In the genomic region with DNA sequence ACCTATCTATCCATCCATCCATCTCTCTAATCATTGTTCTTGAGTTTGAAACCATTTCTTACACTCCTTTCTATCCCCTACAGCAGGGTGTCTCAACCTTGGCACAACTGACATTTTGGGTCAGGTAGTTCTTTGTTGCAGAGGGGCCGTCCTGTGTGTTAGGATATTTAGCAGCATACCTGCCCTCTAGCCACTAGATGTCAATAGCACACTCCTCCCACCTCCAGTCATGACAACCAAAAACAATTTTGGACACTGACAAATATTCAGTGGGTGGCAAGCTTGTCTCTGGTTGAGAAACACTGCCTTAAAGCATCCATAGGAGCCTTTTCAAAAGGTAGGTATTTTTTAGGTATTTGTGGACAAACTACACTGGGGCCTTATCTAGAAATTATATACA, we compare ENCODE assay signal across 8 cellular contexts. TPM values are rescaled to one million over a fixed set of nuclear protein-coding genes. Genes with fewer than 3 reads are reported as not detected.
DNase-seq lines count a peak whose midpoint lies in the region; ATAC-seq, FAIRE-seq and TF ChIP-seq lines count a peak whose summit lies in the region.
"Not testable (repeated sequence)": the region's sequence is repeated elsewhere in the genome, so short reads cannot be mapped to it uniquely, and the experiment has no call there.

No MANE protein-coding gene starts in this region.

- not testable (repeated sequence) for H3K36me3 Mint-ChIP-seq in Caco-2 (ENCODE audit: insufficient read depth, unreplicated experiment); HFFc6 (ENCODE audit: low read depth); effector memory CD8-positive, alpha-beta T cell (ENCODE audit: insufficient read depth)
- H3K36me3 Mint-ChIP-seq in activated T-helper 17 cell treated with anti-CD3 and anti-CD28 coated beads, Interleukin-2, amount 50 U/mL, for 72 hours (ENCODE audit: low read depth), result peaks cover 19% of the 10 kb centered on the region
- H3K36me3 Mint-ChIP-seq in naive thymus-derived CD8-positive, alpha-beta T cell, result peaks cover 0 to 15% (median 0%) of the 10 kb centered on the region in 3 donors

- H3K27ac ChIP-seq in RWPE2 (ENCODE audit: poor library complexity, severe bottlenecking); keratinocyte (ENCODE audit: control insufficient read depth, insufficient read depth, low read length); upper lobe of right lung: not testable (repeated sequence)

- H3K27ac Mint-ChIP-seq in Caco-2 (ENCODE audit: unreplicated experiment); HFFc6; activated T-helper 17 cell treated with anti-CD3 and anti-CD28 coated beads, Interleukin-2, amount 50 U/mL, for 72 hours; effector memory CD8-positive, alpha-beta T cell; naive thymus-derived CD8-positive, alpha-beta T cell: not testable (repeated sequence)

- DNase-seq in Caco-2; HFFc6; RWPE2 (ENCODE audit: low spot score); effector memory CD8-positive, alpha-beta T cell; keratinocyte (ENCODE audit: low read depth, low spot score); upper lobe of right lung: not testable (repeated sequence)
- peak in 1 of 10 donors; percentile 3 for DNase-seq in naive thymus-derived CD8-positive, alpha-beta T cell

- H3K4me3 ChIP-seq in Caco-2 (ENCODE audit: low read depth, low read length); RWPE2 (ENCODE audit: severe bottlenecking); keratinocyte (ENCODE audit: control insufficient read depth in 2 of 3, extremely low read depth in 1 of 3, insufficient read depth in 2 of 3, low read depth in 1 of 3, low read length in 3 of 3); upper lobe of right lung: not testable (repeated sequence)

- not testable (repeated sequence) for H3K4me1 Mint-ChIP-seq in Caco-2 (ENCODE audit: low read depth, unreplicated experiment); activated T-helper 17 cell treated with anti-CD3 and anti-CD28 coated beads, Interleukin-2, amount 50 U/mL, for 72 hours
- peaks cover 18% of the 10 kb centered on the region; the same call in 1 of the 2 replicates for H3K4me1 Mint-ChIP-seq in HFFc6 (ENCODE audit: low read depth)
- H3K4me1 Mint-ChIP-seq in effector memory CD8-positive, alpha-beta T cell (ENCODE audit: low read depth in 2 of 2), result peaks cover 14 to 16% of the 10 kb centered on the region in 2 donors
- H3K4me1 Mint-ChIP-seq in naive thymus-derived CD8-positive, alpha-beta T cell, result peaks cover 3 to 15% (median 10%) of the 10 kb centered on the region in 4 donors

- H3K27me3 Mint-ChIP-seq in Caco-2 (ENCODE audit: insufficient read depth, unreplicated experiment); HFFc6 (ENCODE audit: insufficient read depth); activated T-helper 17 cell treated with anti-CD3 and anti-CD28 coated beads, Interleukin-2, amount 50 U/mL, for 72 hours; effector memory CD8-positive, alpha-beta T cell; naive thymus-derived CD8-positive, alpha-beta T cell: not testable (repeated sequence)

- H3K4me3 Mint-ChIP-seq in Caco-2 (ENCODE audit: unreplicated experiment); HFFc6; activated T-helper 17 cell treated with anti-CD3 and anti-CD28 coated beads, Interleukin-2, amount 50 U/mL, for 72 hours; effector memory CD8-positive, alpha-beta T cell; naive thymus-derived CD8-positive, alpha-beta T cell: not testable (repeated sequence)

- CTCF ChIA-PET in Caco-2 (lab: Charles Lee), result not testable (repeated sequence)

- peak; percentile 66 for ATAC-seq in RWPE2 (ENCODE audit: low read depth)
- peak; percentile 43 for ATAC-seq in activated T-helper 17 cell treated with anti-CD3 and anti-CD28 coated beads, Interleukin-2, amount 50 U/mL, for 72 hours (replicated peaks)
- ATAC-seq in effector memory CD8-positive, alpha-beta T cell (replicated peaks), result peak; percentile 67
- peak; percentile 61 to 62 for ATAC-seq in naive thymus-derived CD8-positive, alpha-beta T cell
- ATAC-seq in upper lobe of right lung, result peak; percentile 53

- not testable (repeated sequence) for H3K9me1 ChIP-seq in keratinocyte (ENCODE audit: control insufficient read depth, extremely low read depth, insufficient read depth, low read length)

- intact Hi-C loops in Caco-2 (cut with micrococcal nuclease; ENCODE audit: unreplicated experiment); upper lobe of right lung (cut with DNase I): not testable (repeated sequence)

- H3K9me3 ChIP-seq in Caco-2; RWPE2 (ENCODE audit: severe bottlenecking); keratinocyte (ENCODE audit: control insufficient read depth, low read depth, low read length); upper lobe of right lung: not testable (repeated sequence)

- not testable (repeated sequence) for H3K27me3 ChIP-seq in Caco-2 (replicated peaks; ENCODE audit: control insufficient read depth, insufficient read depth, low read length); RWPE2 (ENCODE audit: insufficient read depth, poor library complexity, severe bottlenecking); keratinocyte (ENCODE audit: control insufficient read depth, extremely low read depth, insufficient read depth, low read length); upper lobe of right lung

- H3K79me2 ChIP-seq in keratinocyte (ENCODE audit: control insufficient read depth, insufficient read depth, low read length), result not testable (repeated sequence)

- H3K36me3 ChIP-seq in Caco-2 (ENCODE audit: control insufficient read depth, insufficient read depth, low read length); RWPE2 (ENCODE audit: low read depth); keratinocyte (ENCODE audit: control insufficient read depth in 2 of 2, extremely low read depth in 1 of 2, insufficient read depth in 2 of 2, low read length in 2 of 2); upper lobe of right lung: not testable (repeated sequence)

- H3K4me1 ChIP-seq in Caco-2; RWPE2 (ENCODE audit: insufficient read depth, poor library complexity, severe bottlenecking); keratinocyte (ENCODE audit: control insufficient read depth, extremely low read depth, insufficient read depth, low read length); upper lobe of right lung: not testable (repeated sequence)

- not testable (repeated sequence) for H2AFZ ChIP-seq in keratinocyte (ENCODE audit: control insufficient read depth, low read length)

- peak; percentile 76 for FAIRE-seq in keratinocyte (lab: Jason Lieb, UNC)

- H3K9me3 Mint-ChIP-seq in Caco-2 (ENCODE audit: unreplicated experiment); HFFc6; activated T-helper 17 cell treated with anti-CD3 and anti-CD28 coated beads, Interleukin-2, amount 50 U/mL, for 72 hours; effector memory CD8-positive, alpha-beta T cell; naive thymus-derived CD8-positive, alpha-beta T cell: not testable (repeated sequence)

- not testable (repeated sequence) for H3K4me2 ChIP-seq in keratinocyte (ENCODE audit: control insufficient read depth, extremely low read depth, insufficient read depth, low read depth, low read length)

- BruUV-seq in Caco-2 (replicated peaks; lab: Mats Ljungman, UMichigan), result TSS peak; percentile 2

- not testable (repeated sequence) for TF ChIP-seq CTCF in Caco-2 (IDR thresholded peaks at IDR 0.05; ENCODE audit: insufficient read depth in 1 of 2, low read depth in 1 of 2, low read length in 1 of 2, severe bottlenecking in 1 of 2, unreplicated experiment in 1 of 2); RWPE2 (IDR thresholded peaks at IDR 0.05; ENCODE audit: poor library complexity, severe bottlenecking); keratinocyte (optimal IDR thresholded peaks at IDR 0.05 in 1 of 3, IDR thresholded peaks at IDR 0.05 in 1 of 3, conservative IDR thresholded peaks at IDR 0.05 in 1 of 3; ENCODE audit: extremely low read depth in 1 of 3, insufficient read depth in 2 of 3, low read length in 3 of 3); upper lobe of right lung (IDR thresholded peaks at IDR 0.05)
- peak; percentile 16; the same call in 1 of the 2 replicates for TF ChIP-seq CTCF in HFFc6 (IDR thresholded peaks at IDR 0.05)

- not testable (repeated sequence) for H3K9ac ChIP-seq in keratinocyte (ENCODE audit: control insufficient read depth, extremely low read depth, insufficient read depth, low read length)

- not testable (repeated sequence) for H4K20me1 ChIP-seq in keratinocyte (ENCODE audit: control insufficient read depth, extremely low read depth, insufficient read depth, low read length)

- POLR2A ChIA-PET in Caco-2 (lab: Charles Lee); naive thymus-derived CD8-positive, alpha-beta T cell (lab: Charles Lee): not testable (repeated sequence)

- dilution Hi-C loops in keratinocyte (cut with MboI; ENCODE audit: extremely low pct_ligation_motif_present, low sequenced_read_pairs), result not testable (repeated sequence)

RNA-seq across cellular contexts. Expression of gene TVP23C, which starts 10.4 kb away (rescaled TPM):
- total RNA-seq in Caco-2 (2022), result 15.3 and 17.1 TPM in 2 replicates
- total RNA-seq in HFFc6 (2021; fragmentation: NEBNext Ultra II Directional; extraction: Animal tissue kit (Norgen Biotek cat#: 25700)), result 10 to 100 TPM in 5 of 6 experiments, 1 to 10 TPM in 1; 9.3 to 14.9 (median 12.4) TPM
- 10 to 100 TPM in 1 of 2 donors, 1 to 10 TPM in 1; 9.7 to 18.4 TPM for total RNA-seq in activated T-helper 17 cell treated with anti-CD3 and anti-CD28 coated beads, Interleukin-2, amount 50 U/mL, for 72 hours
- polyA plus RNA-seq in keratinocyte, result 2.4 to 5.7 TPM (median 4.0 TPM) in 3 replicates
- 2.6 TPM for polyA plus RNA-seq in keratinocyte (2011; ENCODE audit: low read depth)
- 1.9 and 3.8 TPM in 2 replicates for polyA plus RNA-seq in keratinocyte (2011; cell fraction: cytosol; rRNA removed)
- polyA plus RNA-seq in keratinocyte (2011; cell fraction: nucleus; rRNA removed), result 6.1 and 6.7 TPM in 2 replicates
- polyA plus RNA-seq in keratinocyte (2012; ENCODE audit: low replicate concordance), result 1.8 and 3.9 TPM in 2 replicates
- polyA minus RNA-seq in keratinocyte, result 4.4 to 11.8 TPM (median 5.7 TPM) in 3 replicates
- polyA minus RNA-seq in keratinocyte (2011; cell fraction: cytosol; rRNA and poly(A)+ RNA removed), result 5.2 TPM
- 15.3 and 27.8 TPM in 2 replicates for polyA minus RNA-seq in keratinocyte (2011; cell fraction: nucleus; rRNA and poly(A)+ RNA removed)
- 10 to 100 TPM; 16.1 to 22.2 TPM for total RNA-seq in naive thymus-derived CD8-positive, alpha-beta T cell
- 1 to 10 TPM; 1.2 to 4.1 (median 3.6) TPM for polyA plus RNA-seq in naive thymus-derived CD8-positive, alpha-beta T cell
- 18.4 TPM for total RNA-seq in upper lobe of right lung
